ENCODE assay signal across 10 cellular contexts in genomic region chr1:26584022-26584485, GRCh38. TPM values are rescaled to one million over a fixed set of nuclear protein-coding genes. Genes with fewer than 3 reads are reported as not detected.
DNase-seq lines count a peak whose midpoint lies in the region; ATAC-seq and TF ChIP-seq lines count a peak whose summit lies in the region.
"Had no signal": no experiment of that assay in that cellular context is flagged by ENCODE, and none has a peak within 500 bp of the region (broad histone marks: within the 10 kb centered on the region; RNA-seq: fewer than 3 reads in every experiment).

No MANE protein-coding gene starts in this region.

- TF ChIP-seq CTCF in CD14-positive monocyte (IDR thresholded peaks at IDR 0.05) (peak; percentile 56), HEK293 (tag by site-specific recombination; IDR thresholded peaks at IDR 0.05) (no peak)

- peaks cover 40% of the 10 kb centered on the region for H3K4me1 Mint-ChIP-seq in CD14-positive monocyte
- peaks cover 26% of the 10 kb centered on the region for H3K4me1 Mint-ChIP-seq in T-helper 2 cell treated with Interferon-gamma antibody and Interleukin-4, amounts not matched to agents 5 μg/mL and 100 μg/mL, for 36 hours (ENCODE audit: low read depth)

- ATAC-seq in right cardiac atrium, result no peak
- ATAC-seq in left ventricle myocardium superior, result no peak
- no peak for ATAC-seq in left colon

- DNase-seq in CD14-positive monocyte (ENCODE audit: low spot score), result no peak
- DNase-seq in T-helper 2 cell treated with Interferon-gamma antibody and Interleukin-4, amounts not matched to agents 5 μg/mL and 100 μg/mL, for 36 hours (ENCODE audit: low spot score), result peak; percentile 40
- peak; percentile 46 for DNase-seq in germinal center (ENCODE audit: low spot score)
- no peak for DNase-seq in right cardiac atrium
- DNase-seq in left ventricle myocardium superior, result no peak
- DNase-seq in GF-D8 (lab: John Stamatoyannopoulos, UW), result no peak
- no peak for DNase-seq in left colon
- DNase-seq: amniotic stem cell, DMS79 had no signal

- H3K9me3 ChIP-seq in HEK293 (ENCODE audit: control insufficient read depth, insufficient read depth, low read depth, low read length) (no peaks in the 10 kb centered on the region), right cardiac atrium (ENCODE audit: control insufficient read depth, low read length) (no peaks in the 10 kb centered on the region)

- 62% methylated on average over 2 of the region's 2 CpGs for WGBS in right cardiac atrium

- peaks cover 0 to 2% (median 1%) of the 10 kb centered on the region in 3 donors for H3K27me3 Mint-ChIP-seq in CD14-positive monocyte (ENCODE audit: low read depth in 3 of 3)
- H3K27me3 Mint-ChIP-seq in T-helper 2 cell treated with Interferon-gamma antibody and Interleukin-4, amounts not matched to agents 5 μg/mL and 100 μg/mL, for 36 hours (ENCODE audit: low read depth), result no peaks in the 10 kb centered on the region

- H3K27ac Mint-ChIP-seq in CD14-positive monocyte, result peak overlapping the region in 5 of 7 donors; percentile 18 to 77 (median 68)
- H3K27ac Mint-ChIP-seq in T-helper 2 cell treated with Interferon-gamma antibody and Interleukin-4, amounts not matched to agents 5 μg/mL and 100 μg/mL, for 36 hours, result peak overlapping the region; percentile 60

- no peak overlapping the region for H3K27ac ChIP-seq in HEK293 (ENCODE audit: extremely low read depth, low read depth, low read length)
- no peak overlapping the region for H3K27ac ChIP-seq in right cardiac atrium (ENCODE audit: low read length)

- no peaks in the 10 kb centered on the region for H3K4me1 ChIP-seq in HEK293 (ENCODE audit: control insufficient read depth, insufficient read depth, low read length)
- no peaks in the 10 kb centered on the region for H3K4me1 ChIP-seq in right cardiac atrium (ENCODE audit: control insufficient read depth, insufficient read depth, low read length)

- H3K36me3 ChIP-seq in HEK293 (ENCODE audit: control insufficient read depth in 2 of 2, insufficient read depth in 1 of 2, low read length in 2 of 2), result no peaks in the 10 kb centered on the region

- H3K4me3 ChIP-seq in HEK293 (ENCODE audit: low read depth, low read length) (no peak overlapping the region), right cardiac atrium (ENCODE audit: low read length) (no peak overlapping the region)

- POLR2A ChIA-PET in HEK293 (lab: Yijun Ruan, JAX), result no interaction called here

- CTCF ChIA-PET in HEK293 (lab: Yijun Ruan, JAX), result interaction anchor here (0.6 to 1.5 kb wide), 8 partner anchors 18 to 314 kb away, joined by 3 to 4 read pairs (median 3); no protein-coding TSS in a partner anchor

- H3K27me3 ChIP-seq in right cardiac atrium (ENCODE audit: control insufficient read depth, insufficient read depth), result no peaks in the 10 kb centered on the region

- intact Hi-C loops in CD14-positive monocyte (cut with micrococcal nuclease), result loop anchor here in 1 of 2 donors (5.0 kb wide), 1 partner anchor 42 kb away; no protein-coding TSS in a partner anchor
- intact Hi-C loops in right cardiac atrium (cut with DNase I), result no loop called here
- intact Hi-C loops in left ventricle myocardium superior (cut with micrococcal nuclease), result no loop called here
- intact Hi-C loops in left colon (cut with DNase I, micrococcal nuclease), result no loop called here

- peaks cover 0 to 2% of the 10 kb centered on the region in 2 donors for H3K36me3 Mint-ChIP-seq in CD14-positive monocyte
- peaks cover 1% of the 10 kb centered on the region for H3K36me3 Mint-ChIP-seq in T-helper 2 cell treated with Interferon-gamma antibody and Interleukin-4, amounts not matched to agents 5 μg/mL and 100 μg/mL, for 36 hours (ENCODE audit: low read depth)

- no peak overlapping the region for H3K4me3 Mint-ChIP-seq in CD14-positive monocyte
- no peak overlapping the region for H3K4me3 Mint-ChIP-seq in T-helper 2 cell treated with Interferon-gamma antibody and Interleukin-4, amounts not matched to agents 5 μg/mL and 100 μg/mL, for 36 hours

- H3K9me3 Mint-ChIP-seq in CD14-positive monocyte, result peaks cover 0 to 8% (median 5%) of the 10 kb centered on the region in 7 donors
- peaks cover 4% of the 10 kb centered on the region for H3K9me3 Mint-ChIP-seq in T-helper 2 cell treated with Interferon-gamma antibody and Interleukin-4, amounts not matched to agents 5 μg/mL and 100 μg/mL, for 36 hours

TF ChIP-seq in HEK293, 187 proteins besides CTCF, POLR2A, EP300 and RAD21:
- TF ChIP-seq ZNF768 (tag by site-specific recombination; IDR thresholded peaks at IDR 0.05), result 0 out of 2 replicates have a peak, but pooled peaks have one; percentile 20
- TF ChIP-seq MEIS1 (CRISPR knock-in tag; IDR thresholded peaks at IDR 0.05; ENCODE audit: borderline replicate concordance), result no peak

RNA-seq across cellular contexts. Expression of gene RPS6KA1, which starts 54.5 kb away (rescaled TPM):
- polyA plus RNA-seq in CD14-positive monocyte (100 to 1,000 TPM; 188 to 189 TPM), right cardiac atrium (2.0 TPM)
- total RNA-seq in right cardiac atrium (1 to 10 TPM; 2.7 to 7.0 (median 5.6) TPM), left ventricle myocardium superior (4.6 TPM), left colon (100 to 1,000 TPM; 173 to 192 TPM)

Comparison
In these comparisons a context has a peak if more than half of its experiments do, and no peak if none do; other contexts are left out.
1. DNase-seq: peak in T-helper 2 cell treated with Interferon-gamma antibody and Interleukin-4, amounts not matched to agents 5 μg/mL and 100 μg/mL, for 36 hours (single experiment) and germinal center (single experiment); none in CD14-positive monocyte (single experiment), right cardiac atrium (0 of 3), left ventricle myocardium superior (single experiment), GF-D8 (single experiment) and left colon (0 of 2).
2. RNA of gene RPS6KA1, which starts 54.5 kb away (total RNA-seq): 173 to 192 TPM in left colon; 2.7 to 7.0 TPM in right cardiac atrium and 4.6 TPM in left ventricle myocardium superior (single experiment); every median in the first group is over 10 times any median in the second.